In the genomic region with DNA sequence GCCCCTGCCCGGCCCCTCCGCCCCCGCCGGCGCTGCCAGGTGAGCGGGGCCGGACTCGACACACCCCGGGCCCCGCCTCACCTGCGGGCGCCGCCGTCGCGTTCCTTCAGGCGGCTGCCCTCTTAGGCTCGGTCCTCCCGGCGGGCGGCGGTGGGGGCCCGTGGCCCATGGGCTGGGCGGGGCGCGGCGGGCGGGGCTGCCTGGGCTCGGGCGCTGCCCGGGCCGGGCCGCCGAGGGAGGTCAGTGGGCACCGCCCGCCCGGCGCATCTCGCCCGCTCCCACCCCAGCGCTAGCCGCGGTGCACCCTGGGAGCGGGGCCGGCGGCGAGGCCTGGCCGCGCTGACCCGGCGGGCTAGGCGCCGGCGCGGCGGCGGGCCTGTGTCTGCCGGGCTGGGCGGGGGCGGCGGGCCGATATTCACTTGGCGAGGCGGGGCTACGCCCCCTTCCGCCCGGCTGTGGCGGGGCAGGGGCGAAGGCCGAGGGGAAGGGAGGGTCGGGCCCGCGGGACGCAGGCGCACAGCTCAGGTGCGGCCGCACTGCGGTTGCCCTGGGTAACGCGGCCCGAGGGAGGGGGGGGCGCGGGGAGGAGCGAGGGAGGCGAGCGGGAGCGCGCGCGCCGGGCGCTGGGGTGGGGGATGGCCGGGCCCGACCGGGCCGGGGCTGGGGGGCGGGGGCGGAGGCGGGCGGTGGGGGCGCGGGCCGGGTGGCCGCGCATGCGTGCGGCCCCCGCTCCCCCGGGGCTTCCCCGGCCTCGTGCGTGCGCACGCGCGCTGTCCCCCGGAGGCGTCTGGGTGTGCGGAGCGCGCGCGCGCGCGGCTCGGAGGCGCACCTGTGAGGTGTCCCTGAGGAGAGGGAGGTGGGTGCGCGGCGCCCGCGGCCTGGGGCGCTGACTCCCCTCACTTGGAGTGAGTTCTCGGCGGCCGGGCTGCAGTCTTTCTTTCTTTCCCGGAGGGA, we compare ENCODE assay signal across 8 cellular contexts. TPM values are rescaled to one million over a fixed set of nuclear protein-coding genes. Genes with fewer than 3 reads are reported as not detected.
A peak's percentile ranks its signal among the peaks of the same experiment; 100 is the strongest.
DNase-seq lines count a peak whose midpoint lies in the region; ATAC-seq, FAIRE-seq and TF ChIP-seq lines count a peak whose summit lies in the region.

A gene with protein sequence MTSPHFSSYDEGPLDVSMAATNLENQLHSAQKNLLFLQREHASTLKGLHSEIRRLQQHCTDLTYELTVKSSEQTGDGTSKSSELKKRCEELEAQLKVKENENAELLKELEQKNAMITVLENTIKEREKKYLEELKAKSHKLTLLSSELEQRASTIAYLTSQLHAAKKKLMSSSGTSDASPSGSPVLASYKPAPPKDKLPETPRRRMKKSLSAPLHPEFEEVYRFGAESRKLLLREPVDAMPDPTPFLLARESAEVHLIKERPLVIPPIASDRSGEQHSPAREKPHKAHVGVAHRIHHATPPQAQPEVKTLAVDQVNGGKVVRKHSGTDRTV (minus strand): TSS at position 384 of the 954 bp plus-strand sequence. CDS start 28,526 bp downstream, outside the sequence.
A gene (plus strand): TSS at position 768 of the 954 bp plus-strand sequence. CDS start 38,930 bp downstream, outside the sequence.

- H3K79me2 ChIP-seq in SK-N-SH (ENCODE audit: insufficient read depth), result peaks cover 78% of the 10 kb centered on the region

- peak within 1 kb of the TSS; percentile 63 to 83 for H3K27ac ChIP-seq in SK-N-SH (ENCODE audit: low read depth in 2 of 2, low read length in 1 of 2)
- peak within 1 kb of the TSS; percentile 76 to 92 (median 87) for H3K27ac ChIP-seq in pancreas
- peak within 1 kb of the TSS; percentile 72 to 97 (median 93) for H3K27ac ChIP-seq in thyroid gland

- peak within 1 kb of the TSS; percentile 59 for H2AFZ ChIP-seq in SK-N-SH (ENCODE audit: low read depth)

- no peaks in the 10 kb centered on the region for H3K9me2 ChIP-seq in SK-N-SH

- H3K27me3 Mint-ChIP-seq in activated naive CD8-positive, alpha-beta T cell, result no peaks in the 10 kb centered on the region
- H3K27me3 Mint-ChIP-seq in glutamatergic neuron (ENCODE audit: unreplicated experiment), result peaks cover 17% of the 10 kb centered on the region

- peaks cover 30% of the 10 kb centered on the region for H3F3A ChIP-seq in SK-N-SH (replicated peaks; ENCODE audit: insufficient read depth)

- peaks cover 37% of the 10 kb centered on the region for H4K20me1 ChIP-seq in SK-N-SH (ENCODE audit: insufficient read depth)

- FAIRE-seq in pancreas (lab: Jason Lieb, UNC), result no peak

- H3K9ac ChIP-seq in SK-N-SH, result peak within 1 kb of the TSS; percentile 85

- peaks cover 3% of the 10 kb centered on the region for H3K36me3 Mint-ChIP-seq in activated naive CD8-positive, alpha-beta T cell
- peaks cover 13% of the 10 kb centered on the region for H3K36me3 Mint-ChIP-seq in glutamatergic neuron (ENCODE audit: unreplicated experiment)

- intact Hi-C loops in pancreas (cut with DNase I), result no loop called here
- intact Hi-C loops in thyroid gland (cut with DNase I), result no loop called here

- H3K36me3 ChIP-seq in SK-N-SH (replicated peaks in 1 of 2; ENCODE audit: control insufficient read depth in 1 of 2, insufficient read depth in 2 of 2, low read length in 1 of 2) (peaks cover 20 to 33% of the 10 kb centered on the region in 2 experiments), pancreas (no peaks in the 10 kb centered on the region), thyroid gland (peaks cover 0 to 4% of the 10 kb centered on the region in 2 donors)

- TF ChIP-seq RAD21 in SK-N-SH (IDR thresholded peaks at IDR 0.05; ENCODE audit: low read length), result no peak

- H3K9me3 ChIP-seq in SK-N-SH, result no peaks in the 10 kb centered on the region
- H3K9me3 ChIP-seq in pancreas, result no peaks in the 10 kb centered on the region
- no peaks in the 10 kb centered on the region for H3K9me3 ChIP-seq in thyroid gland

- H3K4me3 ChIP-seq in HFF-Myc (replicated peaks; ENCODE audit: low read depth, low read length), result peak within 1 kb of the TSS; percentile 72
- peak within 1 kb of the TSS; percentile 89 to 91 for H3K4me3 ChIP-seq in SK-N-SH (ENCODE audit: low read depth in 2 of 2, low read length in 1 of 2)
- H3K4me3 ChIP-seq in pancreas, result peak within 1 kb of the TSS; percentile 75 to 98 (median 89)
- H3K4me3 ChIP-seq in thyroid gland (replicated peaks in 1 of 3), result peak within 1 kb of the TSS; percentile 56 to 94 (median 71)

- H3K4me2 ChIP-seq in SK-N-SH, result peak within 1 kb of the TSS; percentile 100

- WGBS in SK-N-SH (ENCODE audit: low lambda C conversion rate), result 1% methylated on average over 27 of the region's 138 CpGs
- 0 to 1% methylated on average over 45 to 130 of the region's 138 CpGs for WGBS in pancreas, 2 donors
- WGBS in thyroid gland, 2 donors, result 0% methylated on average over 8 to 10 of the region's 138 CpGs

- DNase-seq in GM10248 (ENCODE audit: extremely low spot score) (peak; percentile 98), HFF-Myc (ENCODE audit: extremely low read depth, low read depth) (peak; percentile 56), NAMALWA (ENCODE audit: low spot score) (peak; percentile 94), SK-N-SH (peak; percentile 99), glutamatergic neuron (peak; percentile 99), pancreas (peak; percentile 94 to 99 (median 97)), thyroid gland (peak; percentile 96)

- peaks cover 7 to 20% of the 10 kb centered on the region in 2 experiments; a peak in 3 of 4 replicates for H3K4me1 ChIP-seq in SK-N-SH (ENCODE audit: control insufficient read depth in 1 of 2, insufficient read depth in 2 of 2, low read depth in 1 of 2, low read length in 1 of 2)
- peaks cover 6 to 24% (median 14%) of the 10 kb centered on the region in 3 donors for H3K4me1 ChIP-seq in pancreas
- peaks cover 14 to 21% of the 10 kb centered on the region in 2 donors for H3K4me1 ChIP-seq in thyroid gland

- TF ChIP-seq CTCF in GM10248 (IDR thresholded peaks at IDR 0.05; ENCODE audit: control extremely low read depth, extremely low read depth, low read depth, missing control alignments) (peak; percentile 34), HFF-Myc (IDR thresholded peaks at IDR 0.05; ENCODE audit: low read depth, low read length, missing control alignments) (no peak), SK-N-SH (IDR thresholded peaks at IDR 0.05) (no peak), glutamatergic neuron (IDR thresholded peaks at IDR 0.05; ENCODE audit: partially characterized antibody, unreplicated experiment) (no peak), pancreas (IDR thresholded peaks at IDR 0.05) (no peak), thyroid gland (IDR thresholded peaks at IDR 0.05) (peak in 3 of 6 experiments; percentile 13 to 34 (median 23))

- H3K27me3 ChIP-seq in SK-N-SH (ENCODE audit: insufficient read depth) (no peaks in the 10 kb centered on the region), pancreas (no peaks in the 10 kb centered on the region), thyroid gland (no peaks in the 10 kb centered on the region)

- peaks cover 35% of the 10 kb centered on the region for H3K4me1 Mint-ChIP-seq in activated naive CD8-positive, alpha-beta T cell (ENCODE audit: low read depth)
- H3K4me1 Mint-ChIP-seq in glutamatergic neuron (ENCODE audit: low read depth, unreplicated experiment), result peaks cover 37% of the 10 kb centered on the region

- no peaks in the 10 kb centered on the region for H3K9me3 Mint-ChIP-seq in activated naive CD8-positive, alpha-beta T cell (ENCODE audit: low read depth)
- peaks cover 16% of the 10 kb centered on the region for H3K9me3 Mint-ChIP-seq in glutamatergic neuron (ENCODE audit: unreplicated experiment)

- TF ChIP-seq POLR2A in thyroid gland (IDR thresholded peaks at IDR 0.05), result peak; percentile 71 to 83

- POLR2A ChIA-PET in GM10248 (lab: Yijun Ruan, JAX) (no interaction called here), SK-N-SH (lab: Yijun Ruan, JAX) (interaction anchor here (1.0 kb wide), 2 partner anchors 12 to 24 kb away, joined by 3 to 4 read pairs; no protein-coding TSS in a partner anchor)

- peak; percentile 84 to 92 (median 86) for ATAC-seq in pancreas

- no peak for TF ChIP-seq EP300 in SK-N-SH (IDR thresholded peaks at IDR 0.05; ENCODE audit: borderline replicate concordance in 1 of 2, low read depth in 1 of 2, low read length in 1 of 2)

- peak within 1 kb of the TSS; percentile 94 for H3K27ac Mint-ChIP-seq in activated naive CD8-positive, alpha-beta T cell
- H3K27ac Mint-ChIP-seq in glutamatergic neuron (ENCODE audit: unreplicated experiment), result peak within 1 kb of the TSS; percentile 99

- CTCF ChIA-PET in GM10248 (lab: Yijun Ruan, JAX), result no interaction called here
- CTCF ChIA-PET in SK-N-SH (lab: Yijun Ruan, JAX), result interaction anchor here (0.6 to 1.0 kb wide), 2 partner anchors 11 to 223 kb away, joined by 3 read pairs; no protein-coding TSS in a partner anchor

- peak within 1 kb of the TSS; percentile 98 for H3K4me3 Mint-ChIP-seq in activated naive CD8-positive, alpha-beta T cell
- peak within 1 kb of the TSS; percentile 99 for H3K4me3 Mint-ChIP-seq in glutamatergic neuron (ENCODE audit: unreplicated experiment)

TF ChIP-seq in SK-N-SH, 30 proteins besides CTCF, POLR2A, EP300 and RAD21 (continues in another document):
- TF ChIP-seq NRF1 (IDR thresholded peaks at IDR 0.05; ENCODE audit: low read depth, low read length), result peak; percentile 81
- no peak for TF ChIP-seq FOSL2 (IDR thresholded peaks at IDR 0.05; ENCODE audit: borderline replicate concordance, low read depth)
- 0 out of 2 replicates have a peak, but pooled peaks have one; percentile 24 for TF ChIP-seq TAF1 (IDR thresholded peaks at IDR 0.05; ENCODE audit: borderline replicate concordance, low read depth, low read length)

RNA-seq across cellular contexts. Expression of the first gene that starts in this region (rescaled TPM):
- 34.8 and 53.5 TPM in 2 replicates for polyA plus RNA-seq in SK-N-SH (2012; rRNA removed)
- polyA plus RNA-seq in SK-N-SH (2012; cell fraction: cytosol; rRNA removed), result 46.3 and 53.9 TPM in 2 replicates
- 55.0 and 60.5 TPM in 2 replicates for polyA plus RNA-seq in SK-N-SH (2012; cell fraction: nucleus; rRNA removed)
- total RNA-seq in glutamatergic neuron (ENCODE audit: unreplicated experiment), result 96.2 TPM
- 10 to 100 TPM in 5 of 6 donors, 1 to 10 TPM in 1; 9.2 to 18.3 (median 11.3) TPM for total RNA-seq in pancreas
- 10 to 100 TPM; 25.6 to 29.4 TPM for polyA plus RNA-seq in pancreas
- 10 to 100 TPM; 26.6 to 47.0 (median 39.1) TPM for total RNA-seq in thyroid gland

RNA-seq across cellular contexts. Expression of the second gene that starts in this region (rescaled TPM):
- 34.9 and 51.0 TPM in 2 replicates for polyA plus RNA-seq in SK-N-SH (2012; rRNA removed)
- polyA plus RNA-seq in SK-N-SH (2012; cell fraction: cytosol; rRNA removed), result 54.8 and 55.1 TPM in 2 replicates
- polyA plus RNA-seq in SK-N-SH (2012; cell fraction: nucleus; rRNA removed), result 34.9 and 41.5 TPM in 2 replicates
- 310 TPM for total RNA-seq in glutamatergic neuron (ENCODE audit: unreplicated experiment)
- 10 to 100 TPM; 45.4 to 72.7 (median 57.6) TPM for total RNA-seq in pancreas
- polyA plus RNA-seq in pancreas, result 10 to 100 TPM; 23.0 to 36.5 TPM
- 100 to 1,000 TPM; 120 to 187 (median 138) TPM for total RNA-seq in thyroid gland

Comparison
In these comparisons a context has a peak if more than half of its experiments do, and no peak if none do; other contexts are left out.
1. Peak in every context shown above with its lines: DNase-seq, ATAC-seq, H3K4me3 ChIP-seq and H3K27ac ChIP-seq.